In the genomic region with DNA sequence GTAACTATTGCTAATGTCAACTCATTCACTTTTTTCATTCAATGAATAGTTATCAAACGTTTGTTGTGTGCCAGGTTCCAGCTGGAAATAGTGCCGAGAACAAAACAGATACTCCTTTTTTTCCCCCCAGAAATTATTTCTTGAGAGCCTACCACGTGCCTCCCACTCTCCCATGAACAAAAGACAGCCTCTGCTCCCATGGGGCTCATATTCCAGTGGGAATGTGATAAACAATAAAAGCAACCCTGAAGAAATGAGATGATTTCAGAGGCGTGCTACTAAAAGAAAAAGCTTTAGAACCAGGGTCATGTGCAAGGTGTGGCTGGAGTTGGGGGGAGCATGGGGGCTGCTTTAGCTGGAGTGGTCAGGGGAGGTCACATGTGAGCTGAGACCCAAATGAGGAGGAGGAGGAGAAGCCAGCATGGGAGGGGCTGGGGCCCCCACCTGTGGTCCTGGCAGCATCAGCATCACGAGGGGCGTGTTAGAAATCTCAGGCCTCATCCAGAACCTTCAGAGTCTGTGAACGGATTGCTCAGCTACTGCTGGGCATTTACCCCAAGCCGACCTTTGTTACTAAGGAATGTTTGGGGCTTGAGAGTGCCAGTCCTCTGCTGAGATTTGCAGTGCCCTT, we compare ENCODE assay signal across 12 cellular contexts.
"Had no signal": no experiment of that assay in that cellular context is flagged by ENCODE, and none has a peak within 500 bp of the region (broad histone marks: within the 10 kb centered on the region; RNA-seq: fewer than 3 reads in every experiment).

No MANE protein-coding gene starts in this region.

- H3K9me3 ChIP-seq: lower lobe of right lung, right lobe of liver, transverse colon had no signal

- H3K4me3 ChIP-seq: lower lobe of right lung, right lobe of liver, transverse colon had no signal

- H3K27ac ChIP-seq: brain microvascular endothelial cell, lower lobe of right lung, right lobe of liver, transverse colon had no signal

- DNase-seq: activated CD4-positive, alpha-beta T cell treated with anti-CD3 and anti-CD28 coated beads, Interleukin-2, amount 50 U/mL, for 48 hours; activated CD4-positive, CD25-positive, alpha-beta regulatory T cell treated with anti-CD3 and anti-CD28 coated beads, Interleukin-2, amount 50 U/mL, for 72 hours; activated CD8-positive, alpha-beta memory T cell treated with anti-CD3 and anti-CD28 coated beads, Interleukin-2, amount 10 ng/mL, durations not matched to agents 7 days and 5 days; activated effector memory CD4-positive, alpha-beta T cell treated with anti-CD3 and anti-CD28 coated beads, Interleukin-2, amount 50 U/mL, for 16 hours; activated T-cell treated with anti-CD3 and anti-CD28 coated beads, Interleukin-2, amount 50 U/mL, for 4 hours; brain microvascular endothelial cell; lower lobe of right lung; naive thymus-derived CD4-positive, alpha-beta T cell; right lobe of liver; stimulated activated CD4-positive, alpha-beta T cell treated with anti-CD3 and anti-CD28 coated beads, Interleukin-12 subunit alpha, Interleukin-12 subunit beta, amount 100 ng/mL, for 4 hours; stimulated activated naive CD4-positive, alpha-beta T cell; transverse colon had no signal

- H3K27me3 ChIP-seq: right lobe of liver, transverse colon had no signal

- H3K36me3 ChIP-seq: brain microvascular endothelial cell, lower lobe of right lung, right lobe of liver, transverse colon had no signal

- H3K4me1 ChIP-seq: lower lobe of right lung, right lobe of liver had no signal
